Comparison of ENCODE assay signal across 27 cellular contexts in genomic region chr2:64979744-64980143, GRCh38. TPM values are rescaled to one million over a fixed set of nuclear protein-coding genes. Genes with fewer than 3 reads are reported as not detected.
DNase-seq lines count a peak whose midpoint lies in the region; ATAC-seq lines count a peak whose summit lies in the region.
"Had no signal": no experiment of that assay in that cellular context is flagged by ENCODE, and none has a peak within 500 bp of the region (broad histone marks: within the 10 kb centered on the region; RNA-seq: fewer than 3 reads in every experiment).

No MANE protein-coding gene starts in this region.

- peak overlapping the region; percentile 2 for H3K4me3 Mint-ChIP-seq in T-helper 2 cell treated with Interferon-gamma antibody and Interleukin-4, amounts not matched to agents 5 μg/mL and 100 μg/mL, for 36 hours
- no peak overlapping the region for H3K4me3 Mint-ChIP-seq in activated CD4-positive, alpha-beta memory T cell treated with anti-CD3 and anti-CD28 coated beads, Interleukin-2, amount 10 ng/mL, durations not matched to agents 7 days and 5 days
- H3K4me3 Mint-ChIP-seq: activated naive CD4-positive, alpha-beta T cell treated with anti-CD3 and anti-CD28 coated beads for 36 hours; activated T-cell treated with anti-CD3 and anti-CD28 coated beads, Interleukin-2, amount 50 U/mL, for 4 hours; natural killer cell; T-helper 17 cell had no signal

- H3K4me1 Mint-ChIP-seq in T-helper 2 cell treated with Interferon-gamma antibody and Interleukin-4, amounts not matched to agents 5 μg/mL and 100 μg/mL, for 36 hours (ENCODE audit: low read depth) = peaks cover 57% of the 10 kb centered on the region
- H3K4me1 Mint-ChIP-seq in activated CD4-positive, alpha-beta memory T cell treated with anti-CD3 and anti-CD28 coated beads, Interleukin-2, amount 10 ng/mL, durations not matched to agents 7 days and 5 days = peaks cover 58% of the 10 kb centered on the region
- H3K4me1 Mint-ChIP-seq: natural killer cell had no signal

- ATAC-seq in GM19467 (IDR thresholded peaks at IDR 0.05; ENCODE audit: unreplicated experiment) = no peak
- ATAC-seq: activated T-cell treated with anti-CD3 and anti-CD28 coated beads, Interleukin-2, amount 50 U/mL, for 4 hours; stimulated activated naive CD8-positive, alpha-beta T cell treated with anti-CD3 and anti-CD28 coated beads, Interleukin-15, Interleukin-2, amounts not matched to agents 100 U/mL and 50 U/mL, for 24 hours; T-helper 17 cell had no signal

- H3K9me3 Mint-ChIP-seq in T-helper 2 cell treated with Interferon-gamma antibody and Interleukin-4, amounts not matched to agents 5 μg/mL and 100 μg/mL, for 36 hours = no peaks in the 10 kb centered on the region
- H3K9me3 Mint-ChIP-seq in activated CD4-positive, alpha-beta memory T cell treated with anti-CD3 and anti-CD28 coated beads, Interleukin-2, amount 10 ng/mL, durations not matched to agents 7 days and 5 days = no peaks in the 10 kb centered on the region
- H3K9me3 Mint-ChIP-seq: activated naive CD4-positive, alpha-beta T cell treated with anti-CD3 and anti-CD28 coated beads for 36 hours; activated T-cell treated with anti-CD3 and anti-CD28 coated beads, Interleukin-2, amount 50 U/mL, for 4 hours; natural killer cell had no signal

- CTCF ChIA-PET in activated CD4-positive, alpha-beta memory T cell treated with anti-CD3 and anti-CD28 coated beads, Interleukin-2, amount 10 ng/mL, durations not matched to agents 7 days and 5 days (lab: Charles Lee) = interaction anchor here (0.6 to 1.7 kb wide), 8 partner anchors 8 to 532 kb away, joined by 3 to 7 read pairs (median 4); partner anchors contain the start of gene SLC1A4

- H3K36me3 Mint-ChIP-seq in T-helper 2 cell treated with Interferon-gamma antibody and Interleukin-4, amounts not matched to agents 5 μg/mL and 100 μg/mL, for 36 hours (ENCODE audit: low read depth) = peaks cover 4% of the 10 kb centered on the region
- no peaks in the 10 kb centered on the region for H3K36me3 Mint-ChIP-seq in activated CD4-positive, alpha-beta memory T cell treated with anti-CD3 and anti-CD28 coated beads, Interleukin-2, amount 10 ng/mL, durations not matched to agents 7 days and 5 days (ENCODE audit: low read depth)
- H3K36me3 Mint-ChIP-seq: natural killer cell had no signal

- H3K27ac Mint-ChIP-seq in T-helper 2 cell treated with Interferon-gamma antibody and Interleukin-4, amounts not matched to agents 5 μg/mL and 100 μg/mL, for 36 hours = no peak overlapping the region
- no peak overlapping the region for H3K27ac Mint-ChIP-seq in activated CD4-positive, alpha-beta memory T cell treated with anti-CD3 and anti-CD28 coated beads, Interleukin-2, amount 10 ng/mL, durations not matched to agents 7 days and 5 days
- H3K27ac Mint-ChIP-seq: activated naive CD4-positive, alpha-beta T cell treated with anti-CD3 and anti-CD28 coated beads for 36 hours; natural killer cell; T-helper 17 cell had no signal

- POLR2A ChIA-PET in activated CD4-positive, alpha-beta memory T cell treated with anti-CD3 and anti-CD28 coated beads, Interleukin-2, amount 10 ng/mL, durations not matched to agents 7 days and 5 days (lab: Charles Lee) = interaction anchor here (1.2 to 1.7 kb wide), 2 partner anchors 9 to 11 kb away, joined by 6 to 8 read pairs; no protein-coding TSS in a partner anchor

- no peaks in the 10 kb centered on the region for H3K27me3 Mint-ChIP-seq in T-helper 2 cell treated with Interferon-gamma antibody and Interleukin-4, amounts not matched to agents 5 μg/mL and 100 μg/mL, for 36 hours (ENCODE audit: low read depth)
- H3K27me3 Mint-ChIP-seq in activated CD4-positive, alpha-beta memory T cell treated with anti-CD3 and anti-CD28 coated beads, Interleukin-2, amount 10 ng/mL, durations not matched to agents 7 days and 5 days = peaks cover 10% of the 10 kb centered on the region

- H3K27ac ChIP-seq in epithelial cell of prostate = peak overlapping the region; percentile 85
- H3K27ac ChIP-seq: brain microvascular endothelial cell, C4-2B, esophagus muscularis mucosa, right lobe of liver, thoracic aorta, uterus had no signal

- no peak for DNase-seq in T-helper 2 cell treated with Interferon-gamma antibody and Interleukin-4, amounts not matched to agents 5 μg/mL and 100 μg/mL, for 36 hours (ENCODE audit: low spot score)
- DNase-seq in T-helper 2 cell (no peak), NCI-H2196 (lab: John Stamatoyannopoulos, UW; ENCODE audit: unreplicated experiment) (peak; percentile 14), epithelial cell of prostate (ENCODE audit: low read depth, low spot score) (peak; percentile 75), NCI-H774 (lab: John Stamatoyannopoulos, UW) (no peak), HCEC 1CT (no peak)
- no peak for DNase-seq in activated CD4-positive, alpha-beta memory T cell treated with anti-CD3 and anti-CD28 coated beads, Interleukin-2, amount 10 ng/mL, durations not matched to agents 7 days and 5 days
- DNase-seq: activated CD4-positive, alpha-beta T cell treated with anti-CD3 and anti-CD28 coated beads for 48 hours; activated naive CD4-positive, alpha-beta T cell treated with anti-CD3 and anti-CD28 coated beads for 36 hours; activated T-cell treated with anti-CD3 and anti-CD28 coated beads, Interleukin-2, amount 50 U/mL, for 4 hours; brain microvascular endothelial cell; effector memory CD4-positive, alpha-beta T cell; H7; hypothalamus; natural killer cell; NCI-H1092; NCI-H1930; NCI-H510A treated with DMSO at 0.1 percent for 48 hours; right lobe of liver; SK-N-SH; stimulated activated naive CD8-positive, alpha-beta T cell treated with anti-CD3 and anti-CD28 coated beads, Interleukin-15, Interleukin-2, amounts not matched to agents 100 U/mL and 50 U/mL, for 24 hours; T-helper 17 cell; uterus had no signal

RNA-seq across cellular contexts. Expression of gene SLC1A4, which starts 9.5 kb away (rescaled TPM):
- total RNA-seq in activated CD4-positive, alpha-beta memory T cell treated with anti-CD3 and anti-CD28 coated beads, Interleukin-2, amount 10 ng/mL, durations not matched to agents 7 days and 5 days = 10 to 100 TPM; 75.1 to 79.7 TPM

Comparison
In these comparisons a context has a peak if more than half of its experiments do, and no peak if none do; other contexts are left out.
1. DNase-seq: peak in NCI-H2196 (single experiment) and epithelial cell of prostate (single experiment); none in T-helper 2 cell treated with Interferon-gamma antibody and Interleukin-4, amounts not matched to agents 5 μg/mL and 100 μg/mL, for 36 hours (single experiment), T-helper 2 cell (0 of 5), activated CD4-positive, alpha-beta memory T cell treated with anti-CD3 and anti-CD28 coated beads, Interleukin-2, amount 10 ng/mL, durations not matched to agents 7 days and 5 days (single experiment), NCI-H774 (single experiment) and HCEC 1CT (single experiment).